8 cellular contexts compared by ENCODE assay signal in genomic region chr10:22325272-22325947, GRCh38. TPM values are rescaled to one million over a fixed set of nuclear protein-coding genes. Genes with fewer than 3 reads are reported as not detected.
DNase-seq lines count a peak whose midpoint lies in the region; ATAC-seq, FAIRE-seq and TF ChIP-seq lines count a peak whose summit lies in the region.

No MANE protein-coding gene starts in this region.

- no peak overlapping the region for H4K8ac ChIP-seq in H1 (ENCODE audit: extremely low read depth, insufficient read depth, low read length)

- peak overlapping the region; percentile 53 for H3K27ac ChIP-seq in AG04450 (ENCODE audit: low read depth, low read length)
- no peak overlapping the region for H3K27ac ChIP-seq in H1 (ENCODE audit: low read depth, low read length)

- no peak overlapping the region for H2AK5ac ChIP-seq in H1 (ENCODE audit: low read depth, low read length)

- H3K56ac ChIP-seq in H1 (replicated peaks; ENCODE audit: insufficient read length, low read depth, low read length): no peak overlapping the region

- no peak for FAIRE-seq in H1 (lab: Jason Lieb, UNC)

- H3K27me3 ChIP-seq in AG04450 (ENCODE audit: control insufficient read depth, insufficient read depth, low read length) (peaks cover 17% of the 10 kb centered on the region), H1 (replicated peaks in 1 of 4; ENCODE audit: control insufficient read depth in 3 of 4, extremely low read depth in 1 of 4, insufficient read depth in 3 of 4, low read length in 3 of 4) (peaks cover 32 to 52% (median 45%) of the 10 kb centered on the region in 4 experiments)

- H4K20me1 ChIP-seq in H1 (replicated peaks in 1 of 2; ENCODE audit: control insufficient read depth in 1 of 2, insufficient read depth in 2 of 2, low read length in 2 of 2): peaks cover 7 to 14% of the 10 kb centered on the region in 2 experiments

- POLR2A ChIA-PET in AG04450 (lab: Yijun Ruan, JAX): interaction anchor here (1.1 to 1.3 kb wide), 2 partner anchors 9 to 15 kb away, joined by 3 to 4 read pairs; partner anchors contain the start of gene COMMD3
- POLR2A ChIA-PET in H1 (lab: Charles Lee; ENCODE audit: partially characterized antibody): interaction anchor here (1.0 to 1.3 kb wide), 2 partner anchors 9 to 14 kb away, joined by 4 read pairs; partner anchors contain the start of gene COMMD3

- H2BK15ac ChIP-seq in H1 (ENCODE audit: low read length): no peak overlapping the region

- H3K9ac ChIP-seq in H1 (replicated peaks in 1 of 4; ENCODE audit: extremely low read depth in 1 of 4, low read depth in 3 of 4, low read length in 3 of 4): no peak overlapping the region

- DNase-seq in AG04450 (ENCODE audit: low read depth, low spot score): peak; percentile 38
- peak; percentile 87 for DNase-seq in NCI-H748 (lab: John Stamatoyannopoulos, UW; ENCODE audit: unreplicated experiment)
- peak; percentile 49 for DNase-seq in activated CD8-positive, alpha-beta memory T cell treated with anti-CD3 and anti-CD28 coated beads, Interleukin-2, amount 50 U/mL, for 1 hour (ENCODE audit: extremely low read depth)
- peak in 1 of 2 experiments; percentile 88 for DNase-seq in H1 (ENCODE audit: low read depth in 1 of 2, low spot score in 2 of 2)
- peak; percentile 75 to 77 for DNase-seq in lung microvascular endothelial cell (ENCODE audit: low read depth in 2 of 2)
- peak; percentile 62 to 84 (median 73) for DNase-seq in stimulated activated naive CD4-positive, alpha-beta T cell (lab: John Stamatoyannopoulos, UW)

- no peak overlapping the region for H2BK20ac ChIP-seq in H1 (ENCODE audit: low read length)

- no peak overlapping the region for H4K5ac ChIP-seq in H1 (ENCODE audit: insufficient read length, low read depth, low read length)

- CTCF ChIA-PET in AG04450 (lab: Charles Lee) (no interaction called here), H1 (lab: Charles Lee; ENCODE audit: partially characterized antibody) (interaction anchor here (1.3 kb wide), 1 partner anchor 333 kb away, joined by 4 read pairs; no protein-coding TSS in a partner anchor)

- TF ChIP-seq EP300 in H1 (IDR thresholded peaks at IDR 0.05; ENCODE audit: borderline replicate concordance in 1 of 2, low read depth in 2 of 2, low read length in 2 of 2): no peak

- H3K4ac ChIP-seq in H1 (replicated peaks; ENCODE audit: insufficient read length, low read depth, low read length): no peak overlapping the region

- peaks cover 6 to 21% (median 7%) of the 10 kb centered on the region in 4 experiments; a peak in 5 of 7 replicates for H3K4me1 ChIP-seq in H1 (replicated peaks in 1 of 4; ENCODE audit: control insufficient read depth in 3 of 4, insufficient read depth in 4 of 4, low read length in 3 of 4)

- no peak overlapping the region; the same call in 1 of the 2 replicates for H2BK12ac ChIP-seq in H1 (ENCODE audit: low read depth, low read length)

- ATAC-seq in GM18867 (IDR thresholded peaks at IDR 0.05; ENCODE audit: unreplicated experiment) (peak; percentile 50), HG03039 (IDR thresholded peaks at IDR 0.05; ENCODE audit: unreplicated experiment) (peak; percentile 30)

- TF ChIP-seq RAD21 in H1 (IDR thresholded peaks at IDR 0.05 in 1 of 2, conservative IDR thresholded peaks at IDR 0.05 in 1 of 2; ENCODE audit: low read depth in 2 of 2, low read length in 2 of 2): peak; percentile 8 to 12; a peak in 2 of 4 replicates

- TF ChIP-seq CTCF in AG04450 (IDR thresholded peaks at IDR 0.05; ENCODE audit: low read depth, low read length): no peak
- TF ChIP-seq CTCF in H1 (IDR thresholded peaks at IDR 0.05; ENCODE audit: control extremely low read depth in 1 of 3, insufficient read depth in 1 of 3, low read depth in 1 of 3, low read length in 3 of 3): no peak

- H3K4me3 ChIP-seq in AG04450 (ENCODE audit: low read depth, low read length): peak overlapping the region; percentile 64
- peak overlapping the region; percentile 36 to 64 (median 44) for H3K4me3 ChIP-seq in H1 (ENCODE audit: extremely low read depth in 1 of 4, insufficient read depth in 2 of 4, low read depth in 3 of 4, low read length in 4 of 4)

- no peak overlapping the region for H3K18ac ChIP-seq in H1 (ENCODE audit: extremely low read depth, low read length)

- no peak overlapping the region for H2BK120ac ChIP-seq in H1 (replicated peaks; ENCODE audit: low read depth, low read length)

- no peak overlapping the region for H4K91ac ChIP-seq in H1 (replicated peaks; ENCODE audit: insufficient read length, low read length)

- 0% methylated on average over 24 of the region's 82 CpGs; no CpG with 5 or more reads in 1 of the 2 experiments for WGBS in H1 (ENCODE audit: extremely low coverage in 1 of 2, insufficient coverage in 1 of 2, insufficient read length in 1 of 2, insufficient replicate concordance in 2 of 2, low coverage in 1 of 2, low lambda C conversion rate in 2 of 2, missing lambda C conversion rate in 1 of 2), 2 experiments

- no peak for TF ChIP-seq POLR2A in H1 (IDR thresholded peaks at IDR 0.05; ENCODE audit: control extremely low read depth in 1 of 2, low read depth in 2 of 2, low read length in 2 of 2)

- no peak overlapping the region for H2AFZ ChIP-seq in H1 (ENCODE audit: low read length)

- no peaks in the 10 kb centered on the region for H3K79me2 ChIP-seq in H1 (ENCODE audit: control insufficient read depth in 1 of 2, insufficient read depth in 2 of 2, low read length in 2 of 2)

- no peaks in the 10 kb centered on the region for H3K79me1 ChIP-seq in H1 (ENCODE audit: low read depth, low read length)

- peaks cover 8% of the 10 kb centered on the region for H3K23me2 ChIP-seq in H1 (ENCODE audit: low read depth, low read length)

- peak overlapping the region; percentile 55 to 81 for H3K4me2 ChIP-seq in H1 (ENCODE audit: insufficient read depth in 1 of 2, low read depth in 2 of 2, low read length in 2 of 2)

- H3K36me3 ChIP-seq in H1 (ENCODE audit: control insufficient read depth in 2 of 4, insufficient read depth in 4 of 4, low read length in 3 of 4): no peaks in the 10 kb centered on the region; a peak in 2 of 8 replicates

- H3K23ac ChIP-seq in H1 (ENCODE audit: insufficient read length): no peak overlapping the region

- H3K14ac ChIP-seq in H1 (ENCODE audit: insufficient read length): no peak overlapping the region

- H2BK5ac ChIP-seq in H1 (ENCODE audit: low read depth, low read length): no peak overlapping the region

- H3K9me3 ChIP-seq in AG04450 (ENCODE audit: control insufficient read depth, insufficient read depth, low read length) (no peaks in the 10 kb centered on the region), H1 (ENCODE audit: insufficient read depth in 2 of 2, low read depth in 1 of 2, low read length in 1 of 2) (no peaks in the 10 kb centered on the region)

TF ChIP-seq in H1, 55 proteins besides CTCF, POLR2A, EP300 and RAD21 (continues in another document):
- TF ChIP-seq JUN (IDR thresholded peaks at IDR 0.05; ENCODE audit: low read depth, low read length) (no peak), BACH1 (IDR thresholded peaks at IDR 0.05; ENCODE audit: low read length) (no peak), CREB1 (IDR thresholded peaks at IDR 0.05) (no peak), RFX5 (IDR thresholded peaks at IDR 0.05; ENCODE audit: borderline replicate concordance, low read depth, low read length) (no peak), KDM5A (IDR thresholded peaks at IDR 0.05; ENCODE audit: low read length) (no peak), BCL11A (IDR thresholded peaks at IDR 0.05; ENCODE audit: low read depth in 2 of 2, low read length in 2 of 2) (no peak), HDAC6 (IDR thresholded peaks at IDR 0.05; ENCODE audit: low read depth, low read length) (no peak), SAP30 (IDR thresholded peaks at IDR 0.05; ENCODE audit: insufficient read depth, insufficient replicate concordance, low read length) (no peak)

RNA-seq across cellular contexts. Expression of gene BMI1, which starts 4.5 kb away (rescaled TPM):
- 40.4 and 50.4 TPM in 2 replicates for polyA plus RNA-seq in AG04450 (2011; rRNA removed)
- polyA minus RNA-seq in AG04450 (2011; rRNA and poly(A)+ RNA removed): 47.1 and 57.3 TPM in 2 replicates
- 7.0 and 10.7 TPM in 2 replicates for total RNA-seq in H1 (2021; fragmentation: NEBNext Ultra II Directional; extraction: Animal tissue kit (Norgen Biotek cat#: 25700))
- polyA plus RNA-seq in H1 (2011; rRNA removed): 2.8 and 2.9 TPM in 2 replicates
- polyA plus RNA-seq in H1 (2011; cell fraction: cytosol; rRNA removed): 4.1 TPM
- polyA plus RNA-seq in H1 (2011; cell fraction: nucleus; rRNA removed): 7.6 TPM
- 2.8 to 10.9 TPM (median 4.8 TPM) in 4 replicates for polyA plus RNA-seq in H1 (2012, experiment 1 of 2)
- polyA plus RNA-seq in H1 (2012, experiment 2 of 2): 0.12 TPM
- 2.9 TPM for polyA plus RNA-seq in H1 (2013, experiment 1 of 2)
- 2.7 TPM for polyA plus RNA-seq in H1 (2013, experiment 2 of 2)
- 5.2 and 8.7 TPM in 2 replicates for polyA minus RNA-seq in H1 (2011; rRNA and poly(A)+ RNA removed)
- 5.9 TPM for polyA minus RNA-seq in H1 (2011; cell fraction: cytosol; rRNA and poly(A)+ RNA removed)
- 7.2 TPM for polyA minus RNA-seq in H1 (2011; cell fraction: nucleus; rRNA and poly(A)+ RNA removed)
- total RNA-seq in lung microvascular endothelial cell: 17.2 and 34.3 TPM in 2 replicates

RNA-seq across cellular contexts. Expression of gene COMMD3, which starts 9.2 kb away (rescaled TPM):
- polyA plus RNA-seq in AG04450 (2011; rRNA removed) (49.4 and 64.7 TPM in 2 replicates), H1 (2011; rRNA removed) (0.94 and 2.7 TPM in 2 replicates)
- polyA minus RNA-seq in AG04450 (2011; rRNA and poly(A)+ RNA removed): 8.2 and 9.6 TPM in 2 replicates
- total RNA-seq in H1 (2021; fragmentation: NEBNext Ultra II Directional; extraction: Animal tissue kit (Norgen Biotek cat#: 25700)): 2.3 and 2.7 TPM in 2 replicates
- 2.1 TPM for polyA plus RNA-seq in H1 (2011; cell fraction: cytosol; rRNA removed)
- 1.2 TPM for polyA plus RNA-seq in H1 (2011; cell fraction: nucleus; rRNA removed)
- 2.4 to 4.3 TPM (median 2.7 TPM) in 4 replicates for polyA plus RNA-seq in H1 (2012, experiment 1 of 2)
- polyA plus RNA-seq in H1 (2012, experiment 2 of 2): 1.8 TPM
- 4.5 TPM for polyA plus RNA-seq in H1 (2013, experiment 1 of 2)
- polyA plus RNA-seq in H1 (2013, experiment 2 of 2): 3.1 TPM
- 0.63 and 1.8 TPM in 2 replicates for polyA minus RNA-seq in H1 (2011; rRNA and poly(A)+ RNA removed)
- not detected for polyA minus RNA-seq in H1 (2011; cell fraction: cytosol; rRNA and poly(A)+ RNA removed)
- polyA minus RNA-seq in H1 (2011; cell fraction: nucleus; rRNA and poly(A)+ RNA removed): not detected
- total RNA-seq in lung microvascular endothelial cell: 31.4 and 32.7 TPM in 2 replicates

RNA-seq across cellular contexts. Expression of gene SPAG6, which starts 19.9 kb away (rescaled TPM):
- polyA plus RNA-seq in AG04450 (2011; rRNA removed) (not detected in 2 replicates), H1 (2011; rRNA removed) (0.14 TPM in 2 replicates)
- polyA minus RNA-seq in AG04450 (2011; rRNA and poly(A)+ RNA removed): not detected in 2 replicates
- total RNA-seq in H1 (2021; fragmentation: NEBNext Ultra II Directional; extraction: Animal tissue kit (Norgen Biotek cat#: 25700)): 0.34 TPM in 1 of 2 replicates, not detected in the other
- 0.28 TPM for polyA plus RNA-seq in H1 (2011; cell fraction: cytosol; rRNA removed)
- polyA plus RNA-seq in H1 (2011; cell fraction: nucleus; rRNA removed): 0.16 TPM
- polyA plus RNA-seq in H1 (2012, experiment 1 of 2): 0.14 to 0.33 TPM (median 0.19 TPM) in 4 replicates
- not detected for polyA plus RNA-seq in H1 (2012, experiment 2 of 2)
- 0.08 TPM for polyA plus RNA-seq in H1 (2013, experiment 1 of 2)
- 0.13 TPM for polyA plus RNA-seq in H1 (2013, experiment 2 of 2)
- 0.27 and 0.41 TPM in 2 replicates for polyA minus RNA-seq in H1 (2011; rRNA and poly(A)+ RNA removed)
- polyA minus RNA-seq in H1 (2011; cell fraction: cytosol; rRNA and poly(A)+ RNA removed): not detected
- polyA minus RNA-seq in H1 (2011; cell fraction: nucleus; rRNA and poly(A)+ RNA removed): not detected
- not detected in 2 replicates for total RNA-seq in lung microvascular endothelial cell
